Comparison of ENCODE assay signal across 8 cellular contexts in the genomic region with DNA sequence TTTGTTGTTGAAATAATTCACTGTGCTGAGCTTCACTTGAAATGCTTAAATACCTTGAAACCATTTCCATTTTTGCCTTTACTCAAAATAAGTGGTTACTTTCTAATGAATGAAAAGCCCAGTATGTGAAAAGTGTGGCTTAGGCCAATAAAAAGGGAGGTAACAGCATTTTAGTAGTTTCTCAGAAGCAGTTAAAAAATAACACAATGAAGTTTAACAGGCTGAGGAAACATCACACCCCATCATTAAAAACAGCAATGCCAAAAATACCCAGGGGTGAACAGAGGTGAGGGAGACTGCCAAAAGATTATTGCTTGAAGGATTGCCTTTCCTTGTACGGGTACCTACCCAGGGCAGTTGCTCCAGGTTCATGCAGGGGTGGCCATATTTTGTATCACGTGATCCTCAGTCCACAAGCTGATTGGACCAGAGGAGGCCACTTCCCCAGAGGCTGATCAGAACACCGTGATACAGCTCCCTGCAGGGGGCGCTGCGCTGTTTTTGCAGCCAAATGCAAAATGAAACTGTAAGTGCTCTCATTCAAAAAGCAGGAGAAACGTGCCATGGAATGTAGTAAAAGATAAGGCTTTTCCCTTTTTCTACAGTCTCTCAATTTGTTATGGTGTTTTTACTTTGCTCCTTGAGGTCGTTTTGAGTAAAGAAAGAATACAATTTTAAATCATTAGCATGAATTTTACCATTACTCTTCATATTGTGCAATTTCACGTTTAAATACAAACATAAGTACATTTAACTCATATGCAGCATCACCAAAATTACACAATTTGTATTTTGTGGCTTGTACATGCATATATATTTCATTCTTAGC.
DNase-seq lines count a peak whose midpoint lies in the region; ATAC-seq and TF ChIP-seq lines count a peak whose summit lies in the region.

No MANE protein-coding gene starts in this region.

- no peak for ATAC-seq in HG02798 (IDR thresholded peaks at IDR 0.05; ENCODE audit: poor library complexity, unreplicated experiment)

- 59 to 70% (median 63%) methylated on average over 8 of the region's 8 CpGs for WGBS in spleen, 5 donors

- no peaks in the 10 kb centered on the region for H3K36me3 ChIP-seq in spleen

- H3K9me3 ChIP-seq in spleen = no peaks in the 10 kb centered on the region

- TF ChIP-seq EP300 in Ishikawa (IDR thresholded peaks at IDR 0.05; ENCODE audit: borderline replicate concordance) = no peak

- no peaks in the 10 kb centered on the region for H3K4me1 ChIP-seq in spleen

- no peak for TF ChIP-seq POLR2A in spleen (IDR thresholded peaks at IDR 0.05)

- in situ Hi-C loops in SK-MEL-5 (cut with HindIII; ENCODE audit: low pct_unique_long_range_greater_than_20kb, low sequenced_read_pairs) = no loop called here

- TF ChIP-seq RAD21 in Ishikawa (IDR thresholded peaks at IDR 0.05; ENCODE audit: low read depth) = peak; percentile 59

- peak; percentile 73 for DNase-seq in DMS 273 treated with DMSO at 0.1 percent for 48 hours (lab: John Stamatoyannopoulos, UW)
- DNase-seq in SK-MEL-5 (ENCODE audit: low read depth, low spot score) = peak; percentile 94
- peak; percentile 96 to 97 for DNase-seq in cardiac fibroblast (ENCODE audit: low read depth in 2 of 2)
- DNase-seq in inferior parietal cortex (ENCODE audit: extremely low spot score) = peak; percentile 95
- no peak for DNase-seq in spleen
- DNase-seq in GF-D8 (lab: John Stamatoyannopoulos, UW) = no peak

- TF ChIP-seq CTCF in cardiac fibroblast (IDR thresholded peaks at IDR 0.05; ENCODE audit: low read depth, low read length) (peak; percentile 87), spleen (IDR thresholded peaks at IDR 0.05 in 8 of 11, conservative IDR thresholded peaks at IDR 0.05 in 3 of 11) (peak in 9 of 11 experiments; percentile 28 to 74 (median 57))

- peak overlapping the region in 1 of 2 donors; percentile 16 for H3K4me3 ChIP-seq in cardiac fibroblast (replicated peaks in 1 of 2; ENCODE audit: low read depth in 2 of 2, low read length in 2 of 2)
- no peak overlapping the region for H3K4me3 ChIP-seq in spleen

- intact Hi-C loops in spleen (cut with DNase I; ENCODE audit: low total_unique reads) = no loop called here

- peak overlapping the region in 1 of 8 donors; percentile 13 for H3K27ac ChIP-seq in spleen

- H3K27me3 ChIP-seq in spleen (replicated peaks in 1 of 7) = no peaks in the 10 kb centered on the region

TF ChIP-seq in Ishikawa, 13 proteins besides CTCF, POLR2A, EP300 and RAD21:
- no peak for TF ChIP-seq TAF1 (IDR thresholded peaks at IDR 0.05; ENCODE audit: low read depth)
- TF ChIP-seq, protein P1, sequence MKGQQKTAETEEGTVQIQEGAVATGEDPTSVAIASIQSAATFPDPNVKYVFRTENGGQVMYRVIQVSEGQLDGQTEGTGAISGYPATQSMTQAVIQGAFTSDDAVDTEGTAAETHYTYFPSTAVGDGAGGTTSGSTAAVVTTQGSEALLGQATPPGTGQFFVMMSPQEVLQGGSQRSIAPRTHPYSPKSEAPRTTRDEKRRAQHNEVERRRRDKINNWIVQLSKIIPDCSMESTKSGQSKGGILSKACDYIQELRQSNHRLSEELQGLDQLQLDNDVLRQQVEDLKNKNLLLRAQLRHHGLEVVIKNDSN (IDR thresholded peaks at IDR 0.05) = peak; percentile 91
- TF ChIP-seq ZBTB7A (IDR thresholded peaks at IDR 0.05; ENCODE audit: low read depth) = no peak
- peak; percentile 13; the same call in 1 of the 2 replicates for TF ChIP-seq MAX (IDR thresholded peaks at IDR 0.05)
- TF ChIP-seq FOXM1 (IDR thresholded peaks at IDR 0.05; ENCODE audit: borderline replicate concordance, low read depth) = no peak
- no peak for TF ChIP-seq TEAD4 (IDR thresholded peaks at IDR 0.05)
- no peak for TF ChIP-seq CREB1 (IDR thresholded peaks at IDR 0.05; ENCODE audit: low read depth)
- TF ChIP-seq EGR1 (IDR thresholded peaks at IDR 0.05) = no peak
- no peak for TF ChIP-seq CEBPB (IDR thresholded peaks at IDR 0.05)
- TF ChIP-seq YY1 (IDR thresholded peaks at IDR 0.05; ENCODE audit: low read depth) = peak; percentile 88
- TF ChIP-seq TCF12 (IDR thresholded peaks at IDR 0.05; ENCODE audit: low read depth) = no peak
- no peak for TF ChIP-seq NFIC (IDR thresholded peaks at IDR 0.05)
- TF ChIP-seq, protein P2, sequence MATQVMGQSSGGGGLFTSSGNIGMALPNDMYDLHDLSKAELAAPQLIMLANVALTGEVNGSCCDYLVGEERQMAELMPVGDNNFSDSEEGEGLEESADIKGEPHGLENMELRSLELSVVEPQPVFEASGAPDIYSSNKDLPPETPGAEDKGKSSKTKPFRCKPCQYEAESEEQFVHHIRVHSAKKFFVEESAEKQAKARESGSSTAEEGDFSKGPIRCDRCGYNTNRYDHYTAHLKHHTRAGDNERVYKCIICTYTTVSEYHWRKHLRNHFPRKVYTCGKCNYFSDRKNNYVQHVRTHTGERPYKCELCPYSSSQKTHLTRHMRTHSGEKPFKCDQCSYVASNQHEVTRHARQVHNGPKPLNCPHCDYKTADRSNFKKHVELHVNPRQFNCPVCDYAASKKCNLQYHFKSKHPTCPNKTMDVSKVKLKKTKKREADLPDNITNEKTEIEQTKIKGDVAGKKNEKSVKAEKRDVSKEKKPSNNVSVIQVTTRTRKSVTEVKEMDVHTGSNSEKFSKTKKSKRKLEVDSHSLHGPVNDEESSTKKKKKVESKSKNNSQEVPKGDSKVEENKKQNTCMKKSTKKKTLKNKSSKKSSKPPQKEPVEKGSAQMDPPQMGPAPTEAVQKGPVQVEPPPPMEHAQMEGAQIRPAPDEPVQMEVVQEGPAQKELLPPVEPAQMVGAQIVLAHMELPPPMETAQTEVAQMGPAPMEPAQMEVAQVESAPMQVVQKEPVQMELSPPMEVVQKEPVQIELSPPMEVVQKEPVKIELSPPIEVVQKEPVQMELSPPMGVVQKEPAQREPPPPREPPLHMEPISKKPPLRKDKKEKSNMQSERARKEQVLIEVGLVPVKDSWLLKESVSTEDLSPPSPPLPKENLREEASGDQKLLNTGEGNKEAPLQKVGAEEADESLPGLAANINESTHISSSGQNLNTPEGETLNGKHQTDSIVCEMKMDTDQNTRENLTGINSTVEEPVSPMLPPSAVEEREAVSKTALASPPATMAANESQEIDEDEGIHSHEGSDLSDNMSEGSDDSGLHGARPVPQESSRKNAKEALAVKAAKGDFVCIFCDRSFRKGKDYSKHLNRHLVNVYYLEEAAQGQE (IDR thresholded peaks at IDR 0.05; ENCODE audit: low read depth) = no peak

Comparison
In these comparisons a context has a peak if more than half of its experiments do, and no peak if none do; other contexts are left out.
1. DNase-seq: peak in DMS 273 treated with DMSO at 0.1 percent for 48 hours (single experiment), SK-MEL-5 (single experiment), cardiac fibroblast (2 of 2) and inferior parietal cortex (single experiment); none in spleen (single experiment) and GF-D8 (single experiment).